In the genomic region with DNA sequence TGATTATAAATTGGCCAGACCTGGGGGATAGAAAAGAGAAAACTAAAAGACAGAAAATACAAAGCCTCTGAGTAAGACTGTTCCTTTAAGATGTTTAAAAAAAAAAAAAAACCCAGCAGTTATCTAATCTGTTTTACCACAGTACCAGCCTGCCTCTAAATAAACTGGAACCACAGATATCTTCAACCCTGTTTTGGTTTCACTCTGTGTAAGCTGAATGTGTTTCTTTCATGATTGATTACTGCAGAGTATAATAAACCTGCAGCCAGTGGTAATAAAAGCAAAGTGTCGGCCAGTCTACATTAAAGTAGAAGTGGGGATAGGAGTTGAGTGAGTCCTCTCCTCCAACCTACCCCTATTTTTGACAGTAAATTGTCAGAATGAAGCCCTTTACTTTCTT, we compare ENCODE assay signal across 17 cellular contexts. TPM values are rescaled to one million over a fixed set of nuclear protein-coding genes. Genes with fewer than 3 reads are reported as not detected.
DNase-seq lines count a peak whose midpoint lies in the region; ATAC-seq and TF ChIP-seq lines count a peak whose summit lies in the region.
"Had no signal": no experiment of that assay in that cellular context is flagged by ENCODE, and none has a peak within 500 bp of the region (broad histone marks: within the 10 kb centered on the region; RNA-seq: fewer than 3 reads in every experiment).

No MANE protein-coding gene starts in this region.

- H3K36me3 ChIP-seq in MM.1S (replicated peaks; ENCODE audit: insufficient read depth, low read length) = no peaks in the 10 kb centered on the region
- H3K36me3 ChIP-seq: cardiac muscle cell, ovary had no signal

- no peaks in the 10 kb centered on the region for H3K27me3 Mint-ChIP-seq in nephron progenitor cell (ENCODE audit: low read depth, poor library complexity)
- H3K27me3 Mint-ChIP-seq: activated B cell treated with CpG ODN at 0.5 μM for 24 hours had no signal

- no peaks in the 10 kb centered on the region for H3K9me3 ChIP-seq in MM.1S (replicated peaks; ENCODE audit: insufficient read depth, low read length)
- H3K9me3 ChIP-seq: ovary had no signal

- peak; percentile 11 for DNase-seq in NOMO-1 treated with DMSO at 0.1 percent for 48 hours (lab: John Stamatoyannopoulos, UW; ENCODE audit: unreplicated experiment)
- no peak for DNase-seq in NOMO-1 treated with dmso at 0.1 percent for 144 hours (lab: John Stamatoyannopoulos, UW; ENCODE audit: unreplicated experiment)
- DNase-seq in MM.1S = peak; percentile 94
- no peak for DNase-seq in nephron progenitor cell
- DNase-seq in AG20443 (ENCODE audit: low spot score) = no peak
- no peak for DNase-seq in foreskin keratinocyte
- DNase-seq: activated B cell treated with CpG ODN at 0.5 μM for 24 hours; CD8-positive, alpha-beta T cell; foreskin melanocyte; ovary had no signal

- no peaks in the 10 kb centered on the region for H3K36me3 Mint-ChIP-seq in nephron progenitor cell (ENCODE audit: low read depth)
- H3K36me3 Mint-ChIP-seq: activated naive CD4-positive, alpha-beta T cell treated with anti-CD3 and anti-CD28 coated beads, Interleukin-2, amount 50 U/mL, for 24 hours; CD8-positive, alpha-beta T cell had no signal

- TF ChIP-seq CTCF in MM.1S (IDR thresholded peaks at IDR 0.05; ENCODE audit: low read length) (no peak), nephron progenitor cell (IDR thresholded peaks at IDR 0.05) (no peak), foreskin keratinocyte (conservative IDR thresholded peaks at IDR 0.05) (no peak)

- peak overlapping the region; percentile 65 for H3K27ac ChIP-seq in MM.1S (ENCODE audit: low read length)
- H3K27ac ChIP-seq in foreskin keratinocyte = no peak overlapping the region
- H3K27ac ChIP-seq: cardiac muscle cell, ovary, SK-N-MC had no signal

- H3K9me3 Mint-ChIP-seq in nephron progenitor cell = no peaks in the 10 kb centered on the region
- H3K9me3 Mint-ChIP-seq: activated B cell treated with CpG ODN at 0.5 μM for 24 hours; activated naive CD4-positive, alpha-beta T cell treated with anti-CD3 and anti-CD28 coated beads, Interleukin-2, amount 50 U/mL, for 24 hours; CD8-positive, alpha-beta T cell had no signal

- H3K4me1 ChIP-seq in MM.1S (ENCODE audit: low read length) = peaks cover 39% of the 10 kb centered on the region
- H3K4me1 ChIP-seq in foreskin keratinocyte = no peaks in the 10 kb centered on the region

- no peaks in the 10 kb centered on the region for H3K27me3 ChIP-seq in MM.1S (replicated peaks; ENCODE audit: insufficient read depth, low read length)
- no peaks in the 10 kb centered on the region for H3K27me3 ChIP-seq in foreskin keratinocyte
- H3K27me3 ChIP-seq: cardiac muscle cell, ovary had no signal

- H3K4me3 Mint-ChIP-seq in nephron progenitor cell = no peak overlapping the region
- H3K4me3 Mint-ChIP-seq: activated B cell treated with CpG ODN at 0.5 μM for 24 hours; activated naive CD4-positive, alpha-beta T cell treated with anti-CD3 and anti-CD28 coated beads, Interleukin-2, amount 50 U/mL, for 24 hours; CD8-positive, alpha-beta T cell had no signal

- H3K9ac ChIP-seq in MM.1S (ENCODE audit: low read length) = peak overlapping the region; percentile 4; the same call in 1 of the 2 replicates

- H3K4me3 ChIP-seq in MM.1S (ENCODE audit: low read length) = peak overlapping the region; percentile 34
- H3K4me3 ChIP-seq: cardiac muscle cell, ovary, SK-N-MC had no signal

- peak; percentile 62 for ATAC-seq in HG02610 (IDR thresholded peaks at IDR 0.05; ENCODE audit: unreplicated experiment)
- ATAC-seq in HG03460 (IDR thresholded peaks at IDR 0.05; ENCODE audit: unreplicated experiment) = no peak
- no peak for ATAC-seq in foreskin keratinocyte
- ATAC-seq: CD8-positive, alpha-beta T cell had no signal

- no peaks in the 10 kb centered on the region for H4K20me1 ChIP-seq in MM.1S (ENCODE audit: insufficient read depth, low read length)

- peak overlapping the region; percentile 12 for H3K27ac Mint-ChIP-seq in nephron progenitor cell
- H3K27ac Mint-ChIP-seq: activated B cell treated with CpG ODN at 0.5 μM for 24 hours; activated naive CD4-positive, alpha-beta T cell treated with anti-CD3 and anti-CD28 coated beads, Interleukin-2, amount 50 U/mL, for 24 hours; CD8-positive, alpha-beta T cell had no signal

- H3F3A ChIP-seq in MM.1S (ENCODE audit: insufficient read depth, low read length) = peaks cover 13% of the 10 kb centered on the region

- peak overlapping the region; percentile 12 for H2AFZ ChIP-seq in MM.1S (ENCODE audit: low read length)

- H3K4me2 ChIP-seq in MM.1S (ENCODE audit: low read depth, low read length) = peak overlapping the region; percentile 74

- H3K79me2 ChIP-seq in MM.1S (ENCODE audit: low read length) = no peaks in the 10 kb centered on the region

- H3K9me2 ChIP-seq in MM.1S (replicated peaks; ENCODE audit: insufficient read depth, low read length) = no peaks in the 10 kb centered on the region

- H3K4me1 Mint-ChIP-seq in nephron progenitor cell = peaks cover 20% of the 10 kb centered on the region
- H3K4me1 Mint-ChIP-seq: activated B cell treated with CpG ODN at 0.5 μM for 24 hours; activated naive CD4-positive, alpha-beta T cell treated with anti-CD3 and anti-CD28 coated beads, Interleukin-2, amount 50 U/mL, for 24 hours had no signal

RNA-seq across cellular contexts. Expression of a gene that starts 40.6 kb away (rescaled TPM):
- not detected in 2 replicates for total RNA-seq in foreskin keratinocyte
- not detected in 2 replicates for polyA plus RNA-seq in foreskin keratinocyte
- total RNA-seq: A172; activated B cell treated with CpG ODN at 0.5 μM for 24 hours; CD8-positive, alpha-beta T cell; MCF 10A had no signal
- polyA plus RNA-seq: cardiac muscle cell had no signal

Comparison
In these comparisons a context has a peak if more than half of its experiments do, and no peak if none do; other contexts are left out.
1. DNase-seq: peak in NOMO-1 treated with DMSO at 0.1 percent for 48 hours (single experiment) and MM.1S (single experiment); none in NOMO-1 treated with dmso at 0.1 percent for 144 hours (single experiment), nephron progenitor cell (single experiment), AG20443 (single experiment) and foreskin keratinocyte (0 of 2).